8 cellular contexts compared by ENCODE assay signal in the genomic region with DNA sequence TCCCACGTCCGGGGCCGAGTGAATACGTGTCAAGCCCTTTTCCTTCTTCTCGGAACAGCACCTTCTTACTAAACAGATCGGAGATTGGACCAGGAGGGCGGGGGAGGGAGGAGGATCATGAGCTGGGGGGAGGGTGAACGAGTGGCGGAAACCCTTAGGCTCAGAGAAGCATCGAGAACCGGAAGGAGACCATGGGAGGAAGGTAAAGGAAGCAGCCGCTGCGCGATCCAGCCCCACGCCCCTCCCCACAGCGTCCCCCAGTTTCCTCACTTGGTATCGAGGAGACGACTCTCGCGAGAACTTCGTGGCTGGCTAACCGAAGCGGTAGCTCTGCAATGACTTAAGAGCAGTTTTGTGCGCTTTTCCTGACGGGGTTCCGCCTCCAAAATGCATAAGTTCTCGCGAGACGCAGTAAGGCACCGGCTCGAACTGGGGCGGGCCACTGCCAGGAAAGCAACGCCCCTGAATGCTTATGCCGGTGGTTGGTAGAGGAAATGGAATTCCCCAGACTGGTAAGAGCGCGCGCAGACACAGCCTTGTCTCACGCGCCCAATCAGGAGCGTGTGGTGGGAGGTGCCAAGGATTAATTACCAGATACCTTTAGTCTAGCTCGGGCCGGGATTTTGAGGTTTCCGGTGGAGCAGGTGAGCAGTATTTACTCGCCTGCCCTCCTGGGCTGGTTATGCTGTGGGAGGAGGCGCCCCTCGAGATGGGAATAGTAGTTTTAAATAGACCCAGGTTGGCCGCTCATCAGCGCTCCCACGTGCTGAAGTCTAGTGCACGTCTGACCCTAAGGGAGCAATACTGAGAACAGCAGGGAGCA. TPM values are rescaled to one million over a fixed set of nuclear protein-coding genes. Genes with fewer than 3 reads are reported as not detected.
DNase-seq lines count a peak whose midpoint lies in the region; ATAC-seq and TF ChIP-seq lines count a peak whose summit lies in the region.

No MANE protein-coding gene starts in this region.

- no peaks in the 10 kb centered on the region for H3K27me3 ChIP-seq in spleen (replicated peaks in 1 of 7)

- no peaks in the 10 kb centered on the region for H3K9me3 ChIP-seq in spleen

- intact Hi-C loops in spleen (cut with DNase I; ENCODE audit: low total_unique reads): loop anchor here (5.0 kb wide), 1 partner anchor 39 kb away; a partner anchor contains a TSS

- peak overlapping the region; percentile 72 to 93 (median 82) for H3K4me3 ChIP-seq in spleen

- peak; percentile 0 to 45 (median 29) for TF ChIP-seq POLR2A in spleen (IDR thresholded peaks at IDR 0.05)

- 0 to 1% (median 0%) methylated on average over 36 to 50 of the region's 50 CpGs for WGBS in spleen, 5 donors

- ATAC-seq in GM19035 (IDR thresholded peaks at IDR 0.05; ENCODE audit: unreplicated experiment) (peak; percentile 82), HG03280 (IDR thresholded peaks at IDR 0.05; ENCODE audit: unreplicated experiment) (peak; percentile 80)

- peak in 5 of 11 experiments; percentile 7 to 59 (median 48) for TF ChIP-seq CTCF in spleen (IDR thresholded peaks at IDR 0.05 in 8 of 11, conservative IDR thresholded peaks at IDR 0.05 in 3 of 11)

- peaks cover 24 to 44% (median 33%) of the 10 kb centered on the region in 6 donors for H3K4me1 ChIP-seq in spleen

- H3K27ac ChIP-seq in spleen: peak overlapping the region; percentile 99 to 100 (median 100)

- DNase-seq in AG20443 (ENCODE audit: low spot score): peak; percentile 91
- DNase-seq in NCI-H345 (lab: John Stamatoyannopoulos, UW): peak; percentile 98
- DNase-seq in activated CD4-positive, CD25-positive, alpha-beta regulatory T cell (lab: John Stamatoyannopoulos, UW): peak; percentile 94 to 97 (median 97)
- peak; percentile 100 for DNase-seq in cerebellar cortex (ENCODE audit: low spot score)
- peak; percentile 100 for DNase-seq in iris pigment epithelial cell (ENCODE audit: low read depth)
- peak; percentile 99 for DNase-seq in spleen

- H3K36me3 ChIP-seq in spleen: peaks cover 0 to 17% (median 0%) of the 10 kb centered on the region in 6 donors

RNA-seq across cellular contexts. Expression of a gene that starts 0.5 kb away (rescaled TPM):
- 100 to 1,000 TPM; 303 to 459 (median 316) TPM for total RNA-seq in spleen
- polyA plus RNA-seq in spleen: 100 to 1,000 TPM; 152 to 212 (median 177) TPM

RNA-seq across cellular contexts. Expression of a gene that starts 40.9 kb away (rescaled TPM):
- 10 to 100 TPM; 13.2 to 31.9 (median 26.8) TPM for total RNA-seq in spleen
- polyA plus RNA-seq in spleen: 10 to 100 TPM; 11.1 to 22.3 (median 21.7) TPM

Comparison
In these comparisons a context has a peak if more than half of its experiments do, and no peak if none do; other contexts are left out.
1. Peak in every context shown above with its lines: DNase-seq, ATAC-seq, H3K4me3 ChIP-seq and H3K27ac ChIP-seq.